In the genomic region with DNA sequence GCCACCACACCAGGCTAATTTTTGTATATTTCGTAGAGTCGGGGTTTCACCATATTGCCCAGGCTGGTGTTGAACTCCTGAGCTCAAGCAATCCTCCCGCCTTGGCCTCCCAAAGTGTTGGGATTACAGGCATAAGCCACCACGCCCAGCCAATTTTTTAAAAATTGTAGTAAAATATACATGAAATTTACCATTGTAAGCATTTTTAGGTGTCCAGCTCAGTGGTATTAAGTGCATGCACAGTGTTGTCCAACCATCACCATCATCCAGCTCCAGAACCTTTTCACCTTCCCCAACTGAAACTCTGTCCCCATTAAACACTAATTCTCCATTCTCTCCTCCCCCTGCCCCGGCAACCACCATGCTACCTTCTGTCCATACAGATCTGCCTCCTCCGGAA, we compare ENCODE assay signal across 21 cellular contexts. TPM values are rescaled to one million over a fixed set of nuclear protein-coding genes. Genes with fewer than 3 reads are reported as not detected.
DNase-seq lines count a peak whose midpoint lies in the region; ATAC-seq and TF ChIP-seq lines count a peak whose summit lies in the region.
"Had no signal": no experiment of that assay in that cellular context is flagged by ENCODE, and none has a peak within 500 bp of the region (broad histone marks: within the 10 kb centered on the region; RNA-seq: fewer than 3 reads in every experiment).

No MANE protein-coding gene starts in this region.

- DNase-seq in HFFc6, result no peak
- DNase-seq in RWPE2 (ENCODE audit: low spot score), result no peak
- DNase-seq in endothelial cell (ENCODE audit: low spot score), result no peak
- DNase-seq in islet precursor cell, result no peak
- no peak for DNase-seq in kidney glomerular epithelial cell (lab: John Stamatoyannopoulos, UW)
- DNase-seq in CD8-positive, alpha-beta memory T cell, result no peak
- no peak for DNase-seq in G401 (ENCODE audit: low spot score)
- DNase-seq: ACHN, C1 segment of cervical spinal cord, Calu3, H9, KG1, NCI-H1105, NCI-H146, NCI-H2029 treated with DMSO at 0.1 percent for 48 hours, NCI-H510A treated with DMSO at 0.1 percent for 48 hours, NCI-H748 treated with DMSO at 0.1 percent for 48 hours had no signal

- peak overlapping the region; percentile 7 for H3K27ac ChIP-seq in RWPE2 (ENCODE audit: poor library complexity, severe bottlenecking)
- H3K27ac ChIP-seq in CD8-positive, alpha-beta memory T cell (ENCODE audit: low read depth, low read length), result no peak overlapping the region

- no peak for ATAC-seq in RWPE2 (ENCODE audit: low read depth)
- ATAC-seq: CD8-positive, alpha-beta T cell; Panc1; Right ventricle myocardium inferior had no signal

- peaks cover 1% of the 10 kb centered on the region for H3K27me3 Mint-ChIP-seq in HFFc6 (ENCODE audit: insufficient read depth)
- peaks cover 13% of the 10 kb centered on the region for H3K27me3 Mint-ChIP-seq in endothelial cell (ENCODE audit: unreplicated experiment)
- no peaks in the 10 kb centered on the region for H3K27me3 Mint-ChIP-seq in CD8-positive, alpha-beta memory T cell

- TF ChIP-seq CTCF in HFFc6 (IDR thresholded peaks at IDR 0.05) (no peak), RWPE2 (IDR thresholded peaks at IDR 0.05; ENCODE audit: poor library complexity, severe bottlenecking) (no peak), endothelial cell (IDR thresholded peaks at IDR 0.05; ENCODE audit: unreplicated experiment) (no peak)

- H3K36me3 ChIP-seq in RWPE2 (ENCODE audit: low read depth), result peaks cover 53% of the 10 kb centered on the region
- no peaks in the 10 kb centered on the region for H3K36me3 ChIP-seq in CD8-positive, alpha-beta memory T cell (ENCODE audit: insufficient read depth, low read length)

- CTCF ChIA-PET in CD8-positive, alpha-beta memory T cell (lab: Charles Lee), result interaction anchor here (2.0 to 2.7 kb wide), 2 partner anchors 16 to 199 kb away, joined by 7 to 13 read pairs; no protein-coding TSS in a partner anchor

- H3K27ac Mint-ChIP-seq in HFFc6, result peak overlapping the region; percentile 52
- peak overlapping the region; percentile 49 for H3K27ac Mint-ChIP-seq in endothelial cell (ENCODE audit: unreplicated experiment)
- H3K27ac Mint-ChIP-seq in CD8-positive, alpha-beta memory T cell, result no peak overlapping the region
- H3K27ac Mint-ChIP-seq: CD8-positive, alpha-beta T cell had no signal

- H3K4me1 Mint-ChIP-seq in HFFc6 (ENCODE audit: low read depth), result peaks cover 58% of the 10 kb centered on the region
- H3K4me1 Mint-ChIP-seq in endothelial cell (ENCODE audit: unreplicated experiment), result peaks cover 20% of the 10 kb centered on the region
- no peaks in the 10 kb centered on the region for H3K4me1 Mint-ChIP-seq in CD8-positive, alpha-beta memory T cell

- in situ Hi-C loops in G401 (cut with HindIII; ENCODE audit: low sequenced_read_pairs), result no loop called here

- H3K36me3 Mint-ChIP-seq in HFFc6 (ENCODE audit: low read depth), result peaks cover 23% of the 10 kb centered on the region
- peaks cover 12% of the 10 kb centered on the region for H3K36me3 Mint-ChIP-seq in endothelial cell (ENCODE audit: low read depth, unreplicated experiment)
- H3K36me3 Mint-ChIP-seq in CD8-positive, alpha-beta memory T cell, result no peaks in the 10 kb centered on the region
- H3K36me3 Mint-ChIP-seq: CD8-positive, alpha-beta T cell had no signal

- no peak overlapping the region for H3K4me3 Mint-ChIP-seq in HFFc6
- H3K4me3 Mint-ChIP-seq in endothelial cell (ENCODE audit: unreplicated experiment), result peak overlapping the region; percentile 66
- no peak overlapping the region for H3K4me3 Mint-ChIP-seq in CD8-positive, alpha-beta memory T cell
- H3K4me3 Mint-ChIP-seq: CD8-positive, alpha-beta T cell; H9 had no signal

- POLR2A ChIA-PET in CD8-positive, alpha-beta memory T cell (lab: Charles Lee), result no interaction called here

- no peaks in the 10 kb centered on the region for H3K9me3 ChIP-seq in RWPE2 (ENCODE audit: severe bottlenecking)
- no peaks in the 10 kb centered on the region for H3K9me3 ChIP-seq in CD8-positive, alpha-beta memory T cell (ENCODE audit: low read length)

- H3K4me3 ChIP-seq in RWPE2 (ENCODE audit: severe bottlenecking), result no peak overlapping the region
- no peak overlapping the region for H3K4me3 ChIP-seq in CD8-positive, alpha-beta memory T cell (ENCODE audit: low read length)
- H3K4me3 ChIP-seq: SJSA1 had no signal

- H3K27me3 ChIP-seq in RWPE2 (ENCODE audit: insufficient read depth, poor library complexity, severe bottlenecking), result no peaks in the 10 kb centered on the region
- no peaks in the 10 kb centered on the region for H3K27me3 ChIP-seq in CD8-positive, alpha-beta memory T cell (ENCODE audit: insufficient read depth, low read length, poor library complexity, severe bottlenecking)
- H3K27me3 ChIP-seq: SJSA1 had no signal

- H3K9me3 Mint-ChIP-seq in HFFc6 (no peaks in the 10 kb centered on the region), endothelial cell (ENCODE audit: unreplicated experiment) (no peaks in the 10 kb centered on the region)
- H3K9me3 Mint-ChIP-seq in CD8-positive, alpha-beta memory T cell, result no peaks in the 10 kb centered on the region
- H3K9me3 Mint-ChIP-seq: CD8-positive, alpha-beta T cell had no signal

- H3K4me1 ChIP-seq in RWPE2 (ENCODE audit: insufficient read depth, poor library complexity, severe bottlenecking), result peaks cover 12% of the 10 kb centered on the region
- H3K4me1 ChIP-seq in CD8-positive, alpha-beta memory T cell (ENCODE audit: insufficient read depth, low read length), result no peaks in the 10 kb centered on the region

RNA-seq across cellular contexts. Expression of gene FADS3, which starts 8.5 kb away (rescaled TPM):
- total RNA-seq in HFFc6 (2021; fragmentation: NEBNext Ultra II Directional; extraction: Animal tissue kit (Norgen Biotek cat#: 25700)), result 100 to 1,000 TPM; 126 to 161 (median 137) TPM
- 42.0 TPM for total RNA-seq in endothelial cell (ENCODE audit: unreplicated experiment)
- 1 to 10 TPM; 5.8 to 7.7 TPM for total RNA-seq in CD8-positive, alpha-beta memory T cell
- 2.6 TPM for polyA plus RNA-seq in CD8-positive, alpha-beta memory T cell
- total RNA-seq in G401 (2014; rRNA removed; shearing (Covaris generic)), result 44.4 and 47.1 TPM in 2 replicates

RNA-seq across cellular contexts. Expression of gene RAB3IL1, which starts 34.5 kb away (rescaled TPM):
- total RNA-seq in HFFc6 (2021; fragmentation: NEBNext Ultra II Directional; extraction: Animal tissue kit (Norgen Biotek cat#: 25700)), result 1 to 10 TPM; 5.3 to 8.8 (median 7.9) TPM
- total RNA-seq in endothelial cell (ENCODE audit: unreplicated experiment), result 8.9 TPM
- total RNA-seq in CD8-positive, alpha-beta memory T cell, result under 1 TPM; 0.28 to 0.53 TPM
- polyA plus RNA-seq in CD8-positive, alpha-beta memory T cell, result not detected
- total RNA-seq in G401 (2014; rRNA removed; shearing (Covaris generic)), result 12.4 and 19.0 TPM in 2 replicates
- total RNA-seq: CD8-positive, alpha-beta T cell had no signal

RNA-seq across cellular contexts. Expression of gene FADS2, which starts 54.8 kb away (rescaled TPM):
- total RNA-seq in HFFc6 (2021; fragmentation: NEBNext Ultra II Directional; extraction: Animal tissue kit (Norgen Biotek cat#: 25700)), result 100 to 1,000 TPM in 1 of 6 experiments, 10 to 100 TPM in 5; 56.0 to 105 (median 81.1) TPM
- total RNA-seq in endothelial cell (ENCODE audit: unreplicated experiment), result 682 TPM
- 1 to 10 TPM; 7.2 to 10.0 TPM for total RNA-seq in CD8-positive, alpha-beta memory T cell
- 0.98 TPM for polyA plus RNA-seq in CD8-positive, alpha-beta memory T cell
- 222 and 244 TPM in 2 replicates for total RNA-seq in G401 (2014; rRNA removed; shearing (Covaris generic))

Comparison
In these comparisons a context has a peak if more than half of its experiments do, and no peak if none do; other contexts are left out.
1. H3K27ac Mint-ChIP-seq: peak in HFFc6 (single experiment) and endothelial cell (single experiment); none in CD8-positive, alpha-beta memory T cell (0 of 8).
2. RNA of gene FADS2, which starts 54.8 kb away (total RNA-seq): 682 TPM in endothelial cell (single experiment), 222 to 244 TPM in G401 and 56.0 to 105 TPM in HFFc6; 7.2 to 10.0 TPM in CD8-positive, alpha-beta memory T cell; every median in the first group is over 4 times any median in the second.